Comparison of ENCODE assay signal across 17 cellular contexts in genomic region chr6:40723967-40724366, GRCh38.
DNase-seq lines count a peak whose midpoint lies in the region; ATAC-seq, FAIRE-seq and TF ChIP-seq lines count a peak whose summit lies in the region.
"Had no signal": no experiment of that assay in that cellular context is flagged by ENCODE, and none has a peak within 500 bp of the region (broad histone marks: within the 10 kb centered on the region; RNA-seq: fewer than 3 reads in every experiment).

No MANE protein-coding gene starts in this region.

- H3K9me3 ChIP-seq in BLaER1 treated with 17β-estradiol and CSF1 and Interleukin-3, amounts not matched to agents 10 nM and 100 nM (replicated peaks in 1 of 11) = no peaks in the 10 kb centered on the region
- H3K9me3 ChIP-seq in IMR-90 (ENCODE audit: control insufficient read depth, insufficient read depth, low read length) = no peaks in the 10 kb centered on the region
- no peaks in the 10 kb centered on the region for H3K9me3 ChIP-seq in mesodermal cell (ENCODE audit: control insufficient read depth, low read length)
- H3K9me3 ChIP-seq: body of pancreas, heart right ventricle, stomach, transverse colon had no signal

- CTCF ChIA-PET in IMR-90 (lab: Yijun Ruan, JAX) = no interaction called here

- peak overlapping the region in 8 of 11 experiments; percentile 15 to 78 (median 74); a peak in 13 of 22 replicates for H3K27ac ChIP-seq in BLaER1 treated with 17β-estradiol and CSF1 and Interleukin-3, amounts not matched to agents 10 nM and 100 nM
- H3K27ac ChIP-seq in IMR-90 (ENCODE audit: insufficient read depth, low read length) (no peak overlapping the region), mesodermal cell (ENCODE audit: low read depth, low read length, severe bottlenecking) (peak overlapping the region; percentile 82)
- H3K27ac ChIP-seq: body of pancreas, heart right ventricle, stomach, transverse colon had no signal

- peak overlapping the region; percentile 51 for H2AFZ ChIP-seq in IMR-90 (replicated peaks; ENCODE audit: low read length, poor library complexity)

- no peak overlapping the region for H2BK5ac ChIP-seq in IMR-90 (ENCODE audit: low read depth, low read length, poor library complexity, severe bottlenecking)

- DNase-seq in IMR-90 (no peak), bronchial epithelial cell (ENCODE audit: low read depth) (no peak), NOMO-1 (lab: John Stamatoyannopoulos, UW; ENCODE audit: unreplicated experiment in 2 of 2) (no peak)
- DNase-seq: activated CD4-positive, alpha-beta T cell treated with anti-CD3 and anti-CD28 coated beads for 48 hours; activated naive CD8-positive, alpha-beta T cell treated with anti-CD3 and anti-CD28 coated beads, Interleukin-2, amount 10 ng/mL, durations not matched to agents 7 days and 5 days; body of pancreas; heart right ventricle; NCI-H187 treated with DMSO at 0.1 percent for 48 hours; nucleus accumbens; RPMI8226; stimulated activated CD4-positive, alpha-beta T cell treated with anti-CD3 and anti-CD28 coated beads, Interleukin-4, amount 100 ng/mL, for 1 hour; stomach; transverse colon had no signal

- POLR2A ChIA-PET in IMR-90 (lab: Charles Lee; ENCODE audit: unreplicated experiment) = no interaction called here

- dilution Hi-C loops in IMR-90 (cut with HindIII; ENCODE audit: low sequenced_read_pairs, unreplicated experiment) = no loop called here

- FAIRE-seq in bronchial epithelial cell (lab: Jason Lieb, UNC) = peak; percentile 43

- H3K9me1 ChIP-seq in IMR-90 (ENCODE audit: insufficient read depth, low read length) = no peaks in the 10 kb centered on the region

- no peak overlapping the region for H4K8ac ChIP-seq in IMR-90 (ENCODE audit: low read depth in 2 of 2, low read length in 2 of 2)

- H3K14ac ChIP-seq in IMR-90 (replicated peaks; ENCODE audit: low read depth, low read length) = no peak overlapping the region

- no peak for TF ChIP-seq POLR2A in IMR-90 (IDR thresholded peaks at IDR 0.05; ENCODE audit: low read depth, low read length)

- in situ Hi-C loops in IMR-90 (cut with MboI; ENCODE audit: low sequenced_read_pairs) = no loop called here

- H3K4me2 ChIP-seq in BLaER1 treated with 17β-estradiol and CSF1 and Interleukin-3, amounts not matched to agents 10 nM and 100 nM = peak overlapping the region; percentile 7 to 97 (median 91); a peak in 20 of 22 replicates
- H3K4me2 ChIP-seq in IMR-90 (ENCODE audit: low read depth, low read length) = no peak overlapping the region

- no peak overlapping the region for H2BK15ac ChIP-seq in IMR-90 (ENCODE audit: low read depth, low read length)

- no peak overlapping the region for H4K91ac ChIP-seq in IMR-90 (ENCODE audit: insufficient read depth, low read depth, low read length)

- H3K23ac ChIP-seq in IMR-90 (ENCODE audit: low read depth, low read length) = no peak overlapping the region

- H3K4ac ChIP-seq in IMR-90 (ENCODE audit: low read depth, low read length) = no peak overlapping the region

- H4K20me1 ChIP-seq in BLaER1 treated with 17β-estradiol and CSF1 and Interleukin-3, amounts not matched to agents 10 nM and 100 nM = no peaks in the 10 kb centered on the region; a peak in 1 of 22 replicates
- no peaks in the 10 kb centered on the region for H4K20me1 ChIP-seq in IMR-90 (ENCODE audit: insufficient read depth, low read length)

- H3K56ac ChIP-seq in IMR-90 (ENCODE audit: extremely low read depth, insufficient read depth, low read length) = no peak overlapping the region

- H2AK9ac ChIP-seq in IMR-90 (replicated peaks; ENCODE audit: low read depth, low read length, poor library complexity) = no peak overlapping the region

- H3K9ac ChIP-seq in BLaER1 treated with 17β-estradiol and CSF1 and Interleukin-3, amounts not matched to agents 10 nM and 100 nM = no peak overlapping the region
- no peak overlapping the region for H3K9ac ChIP-seq in IMR-90 (ENCODE audit: low read depth, low read length)

- intact Hi-C loops in IMR-90 (cut with micrococcal nuclease) = no loop called here

- no peak overlapping the region for H2BK120ac ChIP-seq in IMR-90 (ENCODE audit: low read depth, low read length)

- no peak overlapping the region for H2BK20ac ChIP-seq in IMR-90 (ENCODE audit: low read depth, low read length)

- no peaks in the 10 kb centered on the region for H3K27me3 ChIP-seq in BLaER1 treated with 17β-estradiol and CSF1 and Interleukin-3, amounts not matched to agents 10 nM and 100 nM
- no peaks in the 10 kb centered on the region; the same call in 1 of the 2 replicates for H3K27me3 ChIP-seq in IMR-90 (ENCODE audit: control insufficient read depth, insufficient read depth, low read length)
- no peaks in the 10 kb centered on the region for H3K27me3 ChIP-seq in bronchial epithelial cell (ENCODE audit: control insufficient read depth, insufficient read depth, low read length)
- H3K27me3 ChIP-seq: body of pancreas, heart right ventricle, stomach, transverse colon had no signal

- H3K4me3 ChIP-seq in BLaER1 treated with 17β-estradiol and CSF1 and Interleukin-3, amounts not matched to agents 10 nM and 100 nM = no peak overlapping the region
- H3K4me3 ChIP-seq in IMR-90 (ENCODE audit: insufficient read depth, low read depth, low read length) = no peak overlapping the region
- H3K4me3 ChIP-seq in bronchial epithelial cell (ENCODE audit: low read depth, low read length) = no peak overlapping the region
- no peak overlapping the region for H3K4me3 ChIP-seq in mesodermal cell (ENCODE audit: extremely low read depth, insufficient read depth, low read length, poor library complexity, severe bottlenecking)
- H3K4me3 ChIP-seq: body of pancreas, heart right ventricle, stomach, transverse colon had no signal

- no peak for TF ChIP-seq RAD21 in IMR-90 (IDR thresholded peaks at IDR 0.05; ENCODE audit: low read length)

- TF ChIP-seq CTCF in IMR-90 (conservative IDR thresholded peaks at IDR 0.05; ENCODE audit: low read depth, low read length) (no peak), bronchial epithelial cell (IDR thresholded peaks at IDR 0.05; ENCODE audit: insufficient read depth, low read length, severe bottlenecking) (no peak)

- H3K4me1 ChIP-seq in BLaER1 treated with 17β-estradiol and CSF1 and Interleukin-3, amounts not matched to agents 10 nM and 100 nM = peaks cover 53 to 80% (median 73%) of the 10 kb centered on the region in 10 experiments
- peaks cover 2% of the 10 kb centered on the region; the same call in 1 of the 2 replicates for H3K4me1 ChIP-seq in IMR-90 (ENCODE audit: control insufficient read depth, insufficient read depth, low read length)
- H3K4me1 ChIP-seq in mesodermal cell (ENCODE audit: control insufficient read depth, insufficient read depth, low read length, poor library complexity, severe bottlenecking) = peaks cover 68% of the 10 kb centered on the region
- H3K4me1 ChIP-seq: body of pancreas had no signal

- BruUV-seq in IMR-90 (replicated peaks; lab: Mats Ljungman, UMichigan) = no TSS peak

- WGBS in IMR-90 (ENCODE audit: extremely low coverage in 2 of 2, insufficient read length in 1 of 2), 2 experiments = no CpG with 5 or more reads among the region's 5 CpGs
- 79 to 81% methylated on average over 4 to 5 of the region's 5 CpGs for WGBS in mesodermal cell (ENCODE audit: insufficient coverage in 2 of 2), 2 experiments

- ATAC-seq in IMR-90 (ENCODE audit: low read depth) (no peak), HG02970 (IDR thresholded peaks at IDR 0.05; ENCODE audit: low FRiP score, unreplicated experiment) (no peak), GM21367 (IDR thresholded peaks at IDR 0.05; ENCODE audit: unreplicated experiment) (no peak)
- ATAC-seq: body of pancreas, heart right ventricle had no signal

- no peak overlapping the region for H3K18ac ChIP-seq in IMR-90 (ENCODE audit: low read depth, low read length)

- no peak overlapping the region for H4K5ac ChIP-seq in IMR-90 (ENCODE audit: low read depth, low read length)

- no peaks in the 10 kb centered on the region for H3K79me1 ChIP-seq in IMR-90 (ENCODE audit: low read depth in 1 of 2, low read length in 2 of 2)

- H2AK5ac ChIP-seq in IMR-90 (ENCODE audit: low read depth, low read length) = no peak overlapping the region

- no peaks in the 10 kb centered on the region for H3K36me3 ChIP-seq in BLaER1 treated with 17β-estradiol and CSF1 and Interleukin-3, amounts not matched to agents 10 nM and 100 nM
- no peaks in the 10 kb centered on the region for H3K36me3 ChIP-seq in IMR-90 (ENCODE audit: control insufficient read depth, insufficient read depth, low read length)
- H3K36me3 ChIP-seq in bronchial epithelial cell (ENCODE audit: control insufficient read depth, insufficient read depth, low read length) = no peaks in the 10 kb centered on the region
- no peaks in the 10 kb centered on the region for H3K36me3 ChIP-seq in mesodermal cell (ENCODE audit: control insufficient read depth, insufficient read depth, low read length)
- H3K36me3 ChIP-seq: heart right ventricle, stomach, transverse colon had no signal

TF ChIP-seq in IMR-90, 13 proteins besides CTCF, POLR2A, EP300 and RAD21:
- TF ChIP-seq SMC3 (IDR thresholded peaks at IDR 0.05; ENCODE audit: low read depth, low read length) (no peak), NFE2L2 (IDR thresholded peaks at IDR 0.05; ENCODE audit: low read depth, low read length) (no peak), BHLHE40 (IDR thresholded peaks at IDR 0.05; ENCODE audit: low read depth, low read length) (no peak)
TF ChIP-seq in IMR-90: peak in this region for 0.
